In genomic region chr2:1793868-1794445, GRCh38 we compare ENCODE assay signal across 10 cellular contexts.
"Had no signal": no experiment of that assay in that cellular context is flagged by ENCODE, and none has a peak within 500 bp of the region (broad histone marks: within the 10 kb centered on the region; RNA-seq: fewer than 3 reads in every experiment).

No MANE protein-coding gene starts in this region.

- ATAC-seq: esophagus mucosa; naive thymus-derived CD4-positive, alpha-beta T cell had no signal

- DNase-seq: activated CD4-positive, alpha-beta T cell treated with anti-CD3 and anti-CD28 coated beads, Interleukin-2, amount 10 ng/mL, durations not matched to agents 7 days and 5 days; activated CD8-positive, alpha-beta memory T cell treated with anti-CD3 and anti-CD28 coated beads for 24 hours; activated gamma-delta T cell treated with Interleukin-2 at 50 U/mL for 16 hours; amniotic stem cell; central memory CD4-positive, alpha-beta T cell; colonic mucosa; naive thymus-derived CD4-positive, alpha-beta T cell had no signal

- H3K27ac ChIP-seq: colonic mucosa, neutrophil had no signal

- H3K4me3 ChIP-seq: colonic mucosa, smooth muscle cell had no signal

- H3K27me3 ChIP-seq: colonic mucosa had no signal

- H3K36me3 ChIP-seq: colonic mucosa, neutrophil had no signal

- H3K4me1 ChIP-seq: colonic mucosa had no signal

- H3K9me3 ChIP-seq: colonic mucosa, neutrophil had no signal
